1 cellular context compared by ENCODE assay signal in genomic region chr14:103232338-103232808, GRCh38.
TF ChIP-seq lines count a peak whose summit lies in the region.

No MANE protein-coding gene starts in this region.

TF ChIP-seq in HEK293, 187 proteins besides CTCF, POLR2A, EP300 and RAD21 (continued from another document):
- TF ChIP-seq HIC1 (tag by site-specific recombination; IDR thresholded peaks at IDR 0.05) (peak; percentile 36; the same call in 1 of the 2 replicates), ZNF645 (tag by site-specific recombination; IDR thresholded peaks at IDR 0.05) (no peak), ZNF423 (tag by site-specific recombination; IDR thresholded peaks at IDR 0.05) (peak; percentile 95), KLF7 (tag by site-specific recombination; IDR thresholded peaks at IDR 0.05; ENCODE audit: borderline replicate concordance) (no peak), ELK4 (IDR thresholded peaks at IDR 0.05; ENCODE audit: borderline replicate concordance, low read depth, low read length) (no peak), REPIN1 (tag by site-specific recombination; IDR thresholded peaks at IDR 0.05; ENCODE audit: low read depth) (no peak), ZNF473 (tag by site-specific recombination; IDR thresholded peaks at IDR 0.05) (no peak), GLI4 (tag by site-specific recombination; IDR thresholded peaks at IDR 0.05) (no peak), KLF8 (tag by site-specific recombination; IDR thresholded peaks at IDR 0.05) (0 out of 2 replicates have a peak, but pooled peaks have one; percentile 39)
